19 cellular contexts compared by ENCODE assay signal in genomic region chr7:16350634-16351033, GRCh38.
DNase-seq lines count a peak whose midpoint lies in the region; ATAC-seq lines count a peak whose summit lies in the region.
"Had no signal": no experiment of that assay in that cellular context is flagged by ENCODE, and none has a peak within 500 bp of the region (broad histone marks: within the 10 kb centered on the region; RNA-seq: fewer than 3 reads in every experiment).

No MANE protein-coding gene starts in this region.

- H3K27me3 Mint-ChIP-seq in activated CD4-positive, alpha-beta T cell treated with anti-CD3 and anti-CD28 coated beads, Interleukin-2, amount 10 ng/mL, durations not matched to agents 7 days and 5 days: no peaks in the 10 kb centered on the region
- H3K27me3 Mint-ChIP-seq: activated CD4-positive, alpha-beta T cell treated with anti-CD3 and anti-CD28 coated beads for 36 hours; activated naive CD8-positive, alpha-beta T cell treated with anti-CD3 and anti-CD28 coated beads for 36 hours had no signal

- H3K27me3 ChIP-seq in MG63: 0 out of 2 replicates have a peak, but pooled peaks cover 2% of the 10 kb centered on the region
- H3K27me3 ChIP-seq: breast epithelium, heart right ventricle had no signal

- H3K4me3 Mint-ChIP-seq in activated CD4-positive, alpha-beta T cell treated with anti-CD3 and anti-CD28 coated beads, Interleukin-2, amount 10 ng/mL, durations not matched to agents 7 days and 5 days: no peak overlapping the region
- no peak overlapping the region for H3K4me3 Mint-ChIP-seq in stimulated activated effector memory CD8-positive, alpha-beta T cell treated with anti-CD3 and anti-CD28 coated beads, Interleukin-12 subunit alpha, Interleukin-12 subunit beta, amount 100 ng/mL, for 72 hours
- H3K4me3 Mint-ChIP-seq: activated CD4-positive, alpha-beta T cell treated with anti-CD3 and anti-CD28 coated beads for 36 hours; activated naive CD8-positive, alpha-beta T cell treated with anti-CD3 and anti-CD28 coated beads for 36 hours; mesothelial cell of epicardium; T-helper 2 cell treated with Interferon-gamma antibody and Interleukin-4, amounts not matched to agents 5 μg/mL and 100 μg/mL, for 36 hours had no signal

- CTCF ChIA-PET in activated CD4-positive, alpha-beta T cell treated with anti-CD3 and anti-CD28 coated beads, Interleukin-2, amount 10 ng/mL, durations not matched to agents 7 days and 5 days (lab: Charles Lee): no interaction called here

- no peak overlapping the region for H3K27ac Mint-ChIP-seq in activated CD4-positive, alpha-beta T cell treated with anti-CD3 and anti-CD28 coated beads, Interleukin-2, amount 10 ng/mL, durations not matched to agents 7 days and 5 days
- H3K27ac Mint-ChIP-seq in stimulated activated effector memory CD8-positive, alpha-beta T cell treated with anti-CD3 and anti-CD28 coated beads, Interleukin-12 subunit alpha, Interleukin-12 subunit beta, amount 100 ng/mL, for 72 hours: no peak overlapping the region
- H3K27ac Mint-ChIP-seq: activated CD4-positive, alpha-beta T cell treated with anti-CD3 and anti-CD28 coated beads for 36 hours; activated naive CD8-positive, alpha-beta T cell treated with anti-CD3 and anti-CD28 coated beads for 36 hours; mesothelial cell of epicardium; T-helper 2 cell treated with Interferon-gamma antibody and Interleukin-4, amounts not matched to agents 5 μg/mL and 100 μg/mL, for 36 hours had no signal

- no peaks in the 10 kb centered on the region for H3K4me1 Mint-ChIP-seq in activated CD4-positive, alpha-beta T cell treated with anti-CD3 and anti-CD28 coated beads, Interleukin-2, amount 10 ng/mL, durations not matched to agents 7 days and 5 days
- peaks cover 16% of the 10 kb centered on the region for H3K4me1 Mint-ChIP-seq in stimulated activated effector memory CD8-positive, alpha-beta T cell treated with anti-CD3 and anti-CD28 coated beads, Interleukin-12 subunit alpha, Interleukin-12 subunit beta, amount 100 ng/mL, for 72 hours
- H3K4me1 Mint-ChIP-seq: activated CD4-positive, alpha-beta T cell treated with anti-CD3 and anti-CD28 coated beads for 36 hours had no signal

- H3K36me3 ChIP-seq in MG63: no peaks in the 10 kb centered on the region
- H3K36me3 ChIP-seq: breast epithelium, heart right ventricle had no signal

- H3K9me3 ChIP-seq in MG63: peaks cover 11% of the 10 kb centered on the region
- H3K9me3 ChIP-seq: Caco-2 had no signal

- H3K36me3 Mint-ChIP-seq in activated CD4-positive, alpha-beta T cell treated with anti-CD3 and anti-CD28 coated beads, Interleukin-2, amount 10 ng/mL, durations not matched to agents 7 days and 5 days (ENCODE audit: low read depth): no peaks in the 10 kb centered on the region
- H3K36me3 Mint-ChIP-seq in stimulated activated effector memory CD8-positive, alpha-beta T cell treated with anti-CD3 and anti-CD28 coated beads, Interleukin-12 subunit alpha, Interleukin-12 subunit beta, amount 100 ng/mL, for 72 hours: no peaks in the 10 kb centered on the region

- H3K4me3 ChIP-seq in MG63: no peak overlapping the region
- H3K4me3 ChIP-seq: breast epithelium, heart right ventricle had no signal

- ATAC-seq in GM18861 (IDR thresholded peaks at IDR 0.05; ENCODE audit: unreplicated experiment) (peak; percentile 77), GM21360 (IDR thresholded peaks at IDR 0.05; ENCODE audit: unreplicated experiment) (peak; percentile 73), HG02798 (IDR thresholded peaks at IDR 0.05; ENCODE audit: poor library complexity, unreplicated experiment) (peak; percentile 34), HG03442 (IDR thresholded peaks at IDR 0.05; ENCODE audit: unreplicated experiment) (peak; percentile 68)
- ATAC-seq in stimulated activated effector memory CD8-positive, alpha-beta T cell treated with anti-CD3 and anti-CD28 coated beads, Interleukin-12 subunit alpha, Interleukin-12 subunit beta, amount 100 ng/mL, for 72 hours: no peak
- ATAC-seq: activated CD4-positive, alpha-beta T cell treated with anti-CD3 and anti-CD28 coated beads for 36 hours; heart right ventricle had no signal

- POLR2A ChIA-PET in activated CD4-positive, alpha-beta T cell treated with anti-CD3 and anti-CD28 coated beads, Interleukin-2, amount 10 ng/mL, durations not matched to agents 7 days and 5 days (lab: Charles Lee): no interaction called here

- H3K9me3 Mint-ChIP-seq in activated CD4-positive, alpha-beta T cell treated with anti-CD3 and anti-CD28 coated beads, Interleukin-2, amount 10 ng/mL, durations not matched to agents 7 days and 5 days: peaks cover 15% of the 10 kb centered on the region
- H3K9me3 Mint-ChIP-seq in stimulated activated effector memory CD8-positive, alpha-beta T cell treated with anti-CD3 and anti-CD28 coated beads, Interleukin-12 subunit alpha, Interleukin-12 subunit beta, amount 100 ng/mL, for 72 hours: peaks cover 16% of the 10 kb centered on the region

- DNase-seq in MG63: no peak
- no peak for DNase-seq in activated CD4-positive, alpha-beta T cell treated with anti-CD3 and anti-CD28 coated beads, Interleukin-2, amount 10 ng/mL, durations not matched to agents 7 days and 5 days
- no peak for DNase-seq in NCI-H345 (lab: John Stamatoyannopoulos, UW)
- no peak for DNase-seq in stimulated activated effector memory CD8-positive, alpha-beta T cell treated with anti-CD3 and anti-CD28 coated beads, Interleukin-12 subunit alpha, Interleukin-12 subunit beta, amount 100 ng/mL, for 72 hours (ENCODE audit: low spot score in 2 of 2)
- DNase-seq: activated CD4-positive, alpha-beta T cell treated with anti-CD3 and anti-CD28 coated beads for 36 hours; activated naive CD8-positive, alpha-beta T cell treated with anti-CD3 and anti-CD28 coated beads for 36 hours; Caco-2; H7; heart right ventricle; NCI-H1105 treated with DMSO at 0.1 percent for 48 hours; NCI-H226; SIG-M5 had no signal
